Comparison of ENCODE assay signal across 8 cellular contexts in genomic region chr22:20132686-20133246, GRCh38. TPM values are rescaled to one million over a fixed set of nuclear protein-coding genes. Genes with fewer than 3 reads are reported as not detected.
A peak's percentile ranks its signal among the peaks of the same experiment; 100 is the strongest.
DNase-seq lines count a peak whose midpoint lies in the region; ATAC-seq and TF ChIP-seq lines count a peak whose summit lies in the region.

No MANE protein-coding gene starts in this region.

- no peaks in the 10 kb centered on the region for H3K9me3 ChIP-seq in Loucy (ENCODE audit: insufficient read depth, low read depth, low read length)
- H3K9me3 ChIP-seq in effector memory CD4-positive, alpha-beta T cell (ENCODE audit: control insufficient read depth, low read length) = no peaks in the 10 kb centered on the region

- no peaks in the 10 kb centered on the region for H3K27me3 ChIP-seq in BJ (ENCODE audit: control insufficient read depth, insufficient read depth, low read length)
- no peaks in the 10 kb centered on the region for H3K27me3 ChIP-seq in Loucy (ENCODE audit: insufficient read depth, low read length, poor library complexity, severe bottlenecking)
- H3K27me3 ChIP-seq in effector memory CD4-positive, alpha-beta T cell (replicated peaks; ENCODE audit: control insufficient read depth, insufficient read depth, low read length, poor library complexity, severe bottlenecking) = no peaks in the 10 kb centered on the region
- H3K27me3 ChIP-seq in foreskin keratinocyte = no peaks in the 10 kb centered on the region

- H3K4me1 ChIP-seq in Loucy (ENCODE audit: insufficient read depth, low read length, poor library complexity, severe bottlenecking) = peaks cover 23% of the 10 kb centered on the region
- H3K4me1 ChIP-seq in effector memory CD4-positive, alpha-beta T cell (ENCODE audit: control insufficient read depth, insufficient read depth, low read length, poor library complexity, severe bottlenecking) = peaks cover 17% of the 10 kb centered on the region
- H3K4me1 ChIP-seq in foreskin keratinocyte = no peaks in the 10 kb centered on the region

- POLR2A ChIA-PET in BJ (lab: Charles Lee) = interaction anchor here (0.5 kb wide), 1 partner anchor 15 kb away, joined by 3 read pairs; no protein-coding TSS in a partner anchor

- TF ChIP-seq CTCF in BJ (IDR thresholded peaks at IDR 0.05; ENCODE audit: insufficient read depth, low read depth, low read length) = no peak
- TF ChIP-seq CTCF in Loucy (conservative IDR thresholded peaks at IDR 0.05; ENCODE audit: low read length) = no peak
- no peak for TF ChIP-seq CTCF in nephron progenitor cell (IDR thresholded peaks at IDR 0.05)
- no peak for TF ChIP-seq CTCF in foreskin keratinocyte (conservative IDR thresholded peaks at IDR 0.05)

- peak overlapping the region; percentile 71 for H3K4me3 Mint-ChIP-seq in nephron progenitor cell

- peak overlapping the region; percentile 71 for H3K9ac ChIP-seq in Loucy (ENCODE audit: low read depth, low read length, poor library complexity, severe bottlenecking)

- H3K9me3 Mint-ChIP-seq in nephron progenitor cell = no peaks in the 10 kb centered on the region

- peaks cover 10% of the 10 kb centered on the region for H3K27me3 Mint-ChIP-seq in nephron progenitor cell (ENCODE audit: low read depth, poor library complexity)

- H3F3A ChIP-seq in Loucy (ENCODE audit: low read depth) = 0 out of 2 replicates have a peak, but pooled peaks cover 2% of the 10 kb centered on the region

- peaks cover 11% of the 10 kb centered on the region for H3K4me1 Mint-ChIP-seq in nephron progenitor cell

- H3K4me3 ChIP-seq in BJ (ENCODE audit: low read depth, low read length) (peak overlapping the region; percentile 91), Loucy (ENCODE audit: low read length, poor library complexity, severe bottlenecking) (peak overlapping the region; percentile 78)
- H3K4me3 ChIP-seq in effector memory CD4-positive, alpha-beta T cell (ENCODE audit: insufficient read depth, low read depth, low read length, poor library complexity, severe bottlenecking) = peak overlapping the region; percentile 82

- H3K27ac Mint-ChIP-seq in nephron progenitor cell = no peak overlapping the region

- H3K79me2 ChIP-seq in Loucy (ENCODE audit: insufficient read depth, low read length) = peaks cover 47% of the 10 kb centered on the region; the same call in 1 of the 2 replicates

- peaks cover 1% of the 10 kb centered on the region; the same call in 1 of the 2 replicates for H3K36me3 ChIP-seq in BJ (ENCODE audit: control insufficient read depth, insufficient read depth, low read length)
- peaks cover 11% of the 10 kb centered on the region; the same call in 1 of the 2 replicates for H3K36me3 ChIP-seq in Loucy (ENCODE audit: insufficient read depth, low read length)
- H3K36me3 ChIP-seq in effector memory CD4-positive, alpha-beta T cell (ENCODE audit: control insufficient read depth, insufficient read depth, low read length) = no peaks in the 10 kb centered on the region

- H2AFZ ChIP-seq in Loucy (ENCODE audit: low read length) = no peak overlapping the region

- DNase-seq in BJ (ENCODE audit: low read depth) = no peak
- DNase-seq in effector memory CD4-positive, alpha-beta T cell = no peak
- no peak for DNase-seq in nephron progenitor cell
- DNase-seq in cerebellum (ENCODE audit: low spot score) = no peak
- DNase-seq in activated CD4-positive, CD25-positive, alpha-beta regulatory T cell treated with anti-CD3 and anti-CD28 coated beads, Interleukin-2, amount 50 U/mL, for 72 hours = no peak
- DNase-seq in foreskin keratinocyte = no peak

- H4K20me1 ChIP-seq in Loucy (ENCODE audit: insufficient read depth, low read length, poor library complexity, severe bottlenecking) = peaks cover 20% of the 10 kb centered on the region

- no peak overlapping the region for H3K27ac ChIP-seq in effector memory CD4-positive, alpha-beta T cell (ENCODE audit: insufficient read depth, low read length, poor library complexity, severe bottlenecking)
- no peak overlapping the region for H3K27ac ChIP-seq in foreskin keratinocyte

- peaks cover 5% of the 10 kb centered on the region for H3K36me3 Mint-ChIP-seq in nephron progenitor cell (ENCODE audit: low read depth)

- CTCF ChIA-PET in BJ (lab: Yijun Ruan, JAX) = interaction anchor here (0.6 kb wide), 1 partner anchor 163 kb away, joined by 3 read pairs; no protein-coding TSS in a partner anchor

- H3K9me2 ChIP-seq in Loucy (replicated peaks; ENCODE audit: low read depth, low read length) = no peaks in the 10 kb centered on the region

- ATAC-seq in HG02763 (IDR thresholded peaks at IDR 0.05; ENCODE audit: unreplicated experiment) = no peak
- no peak for ATAC-seq in foreskin keratinocyte

- H3K4me2 ChIP-seq in Loucy (ENCODE audit: low read depth, low read length, poor library complexity, severe bottlenecking) = peak overlapping the region; percentile 86

RNA-seq across cellular contexts. Expression of gene ZDHHC8, which starts 1.2 kb away (rescaled TPM):
- polyA plus RNA-seq in BJ (2011; rRNA removed) (15.1 and 32.2 TPM in 2 replicates), foreskin keratinocyte (34.4 and 41.0 TPM in 2 replicates)
- polyA minus RNA-seq in BJ (2011; rRNA and poly(A)+ RNA removed) = 13.5 and 17.6 TPM in 2 replicates
- total RNA-seq in cerebellum (7.7 TPM), foreskin keratinocyte (23.1 and 28.9 TPM in 2 replicates)

RNA-seq across cellular contexts. Expression of gene TRMT2A, which starts 15.7 kb away (rescaled TPM):
- 20.1 and 34.2 TPM in 2 replicates for polyA plus RNA-seq in BJ (2011; rRNA removed)
- polyA minus RNA-seq in BJ (2011; rRNA and poly(A)+ RNA removed) = 32.0 and 49.5 TPM in 2 replicates
- total RNA-seq in cerebellum = 33.6 TPM
- total RNA-seq in foreskin keratinocyte = 41.2 and 49.5 TPM in 2 replicates
- polyA plus RNA-seq in foreskin keratinocyte = 43.7 and 48.2 TPM in 2 replicates

RNA-seq across cellular contexts. Expression of gene RANBP1, which starts 16.9 kb away (rescaled TPM):
- polyA plus RNA-seq in BJ (2011; rRNA removed) = 164 and 166 TPM in 2 replicates
- polyA minus RNA-seq in BJ (2011; rRNA and poly(A)+ RNA removed) = 69.5 and 109 TPM in 2 replicates
- 90.7 TPM for total RNA-seq in cerebellum
- 319 and 387 TPM in 2 replicates for total RNA-seq in foreskin keratinocyte
- 374 and 452 TPM in 2 replicates for polyA plus RNA-seq in foreskin keratinocyte

RNA-seq across cellular contexts. Expression of gene CCDC188, which starts 18.1 kb away (rescaled TPM):
- polyA plus RNA-seq in BJ (2011; rRNA removed) (4.9 and 6.5 TPM in 2 replicates), foreskin keratinocyte (not detected in 2 replicates)
- 0.98 and 1.6 TPM in 2 replicates for polyA minus RNA-seq in BJ (2011; rRNA and poly(A)+ RNA removed)
- total RNA-seq in cerebellum (1.4 TPM), foreskin keratinocyte (not detected in 2 replicates)

RNA-seq across cellular contexts. Expression of gene DGCR8, which starts 52.7 kb away (rescaled TPM):
- 16.3 and 21.3 TPM in 2 replicates for polyA plus RNA-seq in BJ (2011; rRNA removed)
- 15.7 and 18.3 TPM in 2 replicates for polyA minus RNA-seq in BJ (2011; rRNA and poly(A)+ RNA removed)
- total RNA-seq in cerebellum = 45.4 TPM
- 30.4 and 31.7 TPM in 2 replicates for total RNA-seq in foreskin keratinocyte
- polyA plus RNA-seq in foreskin keratinocyte = 13.5 and 13.7 TPM in 2 replicates
